Comparison of ENCODE assay signal across 1 cellular context in the genomic region with DNA sequence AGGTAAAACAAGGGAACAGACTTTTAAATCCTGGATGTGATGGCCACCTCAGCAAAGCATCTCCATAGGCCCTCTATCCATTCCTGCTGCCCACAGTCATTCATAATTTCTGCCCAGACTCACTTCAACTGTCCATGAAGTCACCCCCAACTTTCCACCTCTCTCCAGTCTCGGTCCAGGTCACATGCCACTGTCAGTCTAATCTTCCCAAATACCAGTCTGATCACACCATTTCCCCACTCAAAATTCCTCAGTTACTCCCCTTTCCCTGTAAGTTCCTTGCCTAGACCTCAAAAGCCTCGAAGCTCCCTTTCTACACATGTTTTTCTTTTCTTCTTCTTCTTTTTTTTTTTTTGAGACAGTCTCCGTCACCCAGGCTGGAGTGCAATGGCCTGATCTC.
TF ChIP-seq lines count a peak whose summit lies in the region.

No MANE protein-coding gene starts in this region.

TF ChIP-seq in GM23338, 12 proteins besides CTCF, POLR2A, EP300 and RAD21:
- TF ChIP-seq ZNF462 (CRISPR knock-in tag; IDR thresholded peaks at IDR 0.05) (no peak), JUNB (IDR thresholded peaks at IDR 0.05; ENCODE audit: unreplicated experiment) (no peak), ZNF114 (CRISPR knock-in tag; IDR thresholded peaks at IDR 0.05) (no peak), EZH2phosphoT487 (IDR thresholded peaks at IDR 0.05; ENCODE audit: unreplicated experiment) (no peak), CREB1 (CRISPR knock-in tag; IDR thresholded peaks at IDR 0.05; ENCODE audit: low read depth) (no peak), REST (IDR thresholded peaks at IDR 0.05; ENCODE audit: unreplicated experiment) (no peak), NANOG (IDR thresholded peaks at IDR 0.05; ENCODE audit: borderline replicate concordance) (no peak), ZNF331 (CRISPR knock-in tag; IDR thresholded peaks at IDR 0.05; ENCODE audit: low read depth) (no peak)
- TF ChIP-seq, protein P1, sequence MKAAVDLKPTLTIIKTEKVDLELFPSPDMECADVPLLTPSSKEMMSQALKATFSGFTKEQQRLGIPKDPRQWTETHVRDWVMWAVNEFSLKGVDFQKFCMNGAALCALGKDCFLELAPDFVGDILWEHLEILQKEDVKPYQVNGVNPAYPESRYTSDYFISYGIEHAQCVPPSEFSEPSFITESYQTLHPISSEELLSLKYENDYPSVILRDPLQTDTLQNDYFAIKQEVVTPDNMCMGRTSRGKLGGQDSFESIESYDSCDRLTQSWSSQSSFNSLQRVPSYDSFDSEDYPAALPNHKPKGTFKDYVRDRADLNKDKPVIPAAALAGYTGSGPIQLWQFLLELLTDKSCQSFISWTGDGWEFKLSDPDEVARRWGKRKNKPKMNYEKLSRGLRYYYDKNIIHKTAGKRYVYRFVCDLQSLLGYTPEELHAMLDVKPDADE (IDR thresholded peaks at IDR 0.05), result no peak
